ENCODE assay signal across 8 cellular contexts in the genomic region with DNA sequence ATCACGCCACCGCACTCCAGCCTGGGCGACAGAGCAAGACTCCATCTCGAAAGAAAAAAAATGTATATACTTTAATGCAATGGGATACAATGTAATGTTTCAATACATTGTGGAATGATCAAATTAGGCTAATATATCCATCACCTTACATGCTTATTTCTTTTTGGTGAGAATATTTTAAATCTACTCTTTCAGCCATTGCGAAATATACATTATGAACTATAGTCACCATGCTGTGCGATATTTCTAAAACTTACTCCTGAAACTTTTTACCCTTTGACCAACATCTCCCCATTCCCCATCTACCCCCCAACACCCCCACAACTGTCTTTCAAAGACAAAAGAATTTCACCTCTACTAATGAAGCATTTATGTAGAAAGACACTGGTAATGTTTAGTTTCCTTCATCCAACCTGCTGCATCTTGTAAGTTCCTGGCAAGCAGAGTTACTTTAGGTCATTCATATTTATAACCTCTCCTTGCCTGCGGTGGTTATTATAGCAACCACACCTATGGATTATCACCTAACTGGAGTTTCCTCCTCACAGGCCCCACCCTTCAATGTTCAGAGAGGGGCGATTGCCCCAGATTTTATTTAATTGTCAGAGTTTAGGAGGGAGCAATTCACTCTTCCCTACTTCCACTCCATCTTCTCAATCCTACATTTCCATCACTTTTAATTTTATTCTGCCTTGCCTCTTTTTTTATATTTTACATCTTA. TPM values are rescaled to one million over a fixed set of nuclear protein-coding genes. Genes with fewer than 3 reads are reported as not detected.
DNase-seq lines count a peak whose midpoint lies in the region; ATAC-seq, FAIRE-seq and TF ChIP-seq lines count a peak whose summit lies in the region.

No MANE protein-coding gene starts in this region.

- intact Hi-C loops in kidney (cut with DNase I): no loop called here

- H3K4me3 ChIP-seq in kidney (ENCODE audit: low read length in 2 of 2) (peak overlapping the region; percentile 14 to 96), thymus (ENCODE audit: low read length) (peak overlapping the region; percentile 94)

- TF ChIP-seq CTCF in kidney (IDR thresholded peaks at IDR 0.05; ENCODE audit: borderline replicate concordance, extremely low read depth, insufficient read depth): no peak
- no peak for TF ChIP-seq CTCF in GM13977 (IDR thresholded peaks at IDR 0.05; ENCODE audit: extremely low read depth, insufficient read depth, missing control alignments)

- H3K4me3 Mint-ChIP-seq in activated CD8-positive, alpha-beta memory T cell treated with anti-CD3 and anti-CD28 coated beads, Interleukin-2, amount 10 ng/mL, durations not matched to agents 7 days and 5 days: peak overlapping the region; percentile 92
- peak overlapping the region; percentile 88 for H3K4me3 Mint-ChIP-seq in activated CD8-positive, alpha-beta T cell treated with anti-CD3 and anti-CD28 coated beads, Interleukin-2, amount 10 ng/mL, durations not matched to agents 7 days and 5 days

- FAIRE-seq in kidney (lab: Jason Lieb, UNC): no peak

- H3K36me3 Mint-ChIP-seq in activated CD8-positive, alpha-beta memory T cell treated with anti-CD3 and anti-CD28 coated beads, Interleukin-2, amount 10 ng/mL, durations not matched to agents 7 days and 5 days: peaks cover 6% of the 10 kb centered on the region
- H3K36me3 Mint-ChIP-seq in activated CD8-positive, alpha-beta T cell treated with anti-CD3 and anti-CD28 coated beads, Interleukin-2, amount 10 ng/mL, durations not matched to agents 7 days and 5 days (ENCODE audit: low read depth): peaks cover 4% of the 10 kb centered on the region

- peaks cover 4% of the 10 kb centered on the region for H3K27me3 Mint-ChIP-seq in activated CD8-positive, alpha-beta memory T cell treated with anti-CD3 and anti-CD28 coated beads, Interleukin-2, amount 10 ng/mL, durations not matched to agents 7 days and 5 days
- peaks cover 7% of the 10 kb centered on the region for H3K27me3 Mint-ChIP-seq in activated CD8-positive, alpha-beta T cell treated with anti-CD3 and anti-CD28 coated beads, Interleukin-2, amount 10 ng/mL, durations not matched to agents 7 days and 5 days (ENCODE audit: low read depth)

- DNase-seq in activated CD8-positive, alpha-beta memory T cell treated with anti-CD3 and anti-CD28 coated beads, Interleukin-2, amount 10 ng/mL, durations not matched to agents 7 days and 5 days: no peak
- no peak for DNase-seq in activated CD8-positive, alpha-beta memory T cell treated with anti-CD3 and anti-CD28 coated beads for 24 hours
- peak; percentile 24 for DNase-seq in activated CD8-positive, alpha-beta T cell treated with anti-CD3 and anti-CD28 coated beads, Interleukin-2, amount 10 ng/mL, durations not matched to agents 7 days and 5 days
- no peak for DNase-seq in kidney
- no peak for DNase-seq in nucleus accumbens (lab: John Stamatoyannopoulos, UW)
- no peak for DNase-seq in GM13977 (ENCODE audit: low spot score)
- DNase-seq in activated CD4-positive, CD25-positive, alpha-beta regulatory T cell (lab: John Stamatoyannopoulos, UW): no peak

- H3K9ac ChIP-seq in kidney (ENCODE audit: low read length in 2 of 2): no peak overlapping the region

- H3K4me1 ChIP-seq in kidney (ENCODE audit: control insufficient read depth in 1 of 2, insufficient read depth in 1 of 2, low read depth in 1 of 2, low read length in 2 of 2) (peaks cover 6 to 8% of the 10 kb centered on the region in 2 donors), thymus (ENCODE audit: control insufficient read depth, insufficient read depth, low read length) (peaks cover 10% of the 10 kb centered on the region)

- H3K27ac Mint-ChIP-seq in activated CD8-positive, alpha-beta memory T cell treated with anti-CD3 and anti-CD28 coated beads, Interleukin-2, amount 10 ng/mL, durations not matched to agents 7 days and 5 days: peak overlapping the region; percentile 97
- H3K27ac Mint-ChIP-seq in activated CD8-positive, alpha-beta T cell treated with anti-CD3 and anti-CD28 coated beads, Interleukin-2, amount 10 ng/mL, durations not matched to agents 7 days and 5 days: peak overlapping the region; percentile 98

- H3K9me3 Mint-ChIP-seq in activated CD8-positive, alpha-beta memory T cell treated with anti-CD3 and anti-CD28 coated beads, Interleukin-2, amount 10 ng/mL, durations not matched to agents 7 days and 5 days (ENCODE audit: low read depth): no peaks in the 10 kb centered on the region
- no peaks in the 10 kb centered on the region for H3K9me3 Mint-ChIP-seq in activated CD8-positive, alpha-beta T cell treated with anti-CD3 and anti-CD28 coated beads, Interleukin-2, amount 10 ng/mL, durations not matched to agents 7 days and 5 days (ENCODE audit: insufficient read depth)

- H3K9me3 ChIP-seq in kidney (ENCODE audit: control insufficient read depth in 1 of 2, low read length in 2 of 2): no peaks in the 10 kb centered on the region
- H3K9me3 ChIP-seq in thymus (ENCODE audit: control insufficient read depth): no peaks in the 10 kb centered on the region

- CTCF ChIA-PET in activated CD8-positive, alpha-beta memory T cell treated with anti-CD3 and anti-CD28 coated beads, Interleukin-2, amount 10 ng/mL, durations not matched to agents 7 days and 5 days (lab: Charles Lee): interaction anchor here (1.1 to 1.6 kb wide), 5 partner anchors 11 to 317 kb away, joined by 3 to 11 read pairs (median 4); a partner anchor contains a TSS
- CTCF ChIA-PET in activated CD8-positive, alpha-beta T cell treated with anti-CD3 and anti-CD28 coated beads, Interleukin-2, amount 10 ng/mL, durations not matched to agents 7 days and 5 days (lab: Charles Lee): interaction anchor here (1.2 to 1.8 kb wide), 3 partner anchors 7 to 57 kb away, joined by 3 to 9 read pairs (median 4); a partner anchor contains a TSS

- no peak for ATAC-seq in activated CD8-positive, alpha-beta memory T cell treated with anti-CD3 and anti-CD28 coated beads, Interleukin-2, amount 10 ng/mL, durations not matched to agents 7 days and 5 days
- no peak for ATAC-seq in activated CD8-positive, alpha-beta T cell treated with anti-CD3 and anti-CD28 coated beads, Interleukin-2, amount 10 ng/mL, durations not matched to agents 7 days and 5 days

- in situ Hi-C loops in GM13977 (cut with MboI; ENCODE audit: low pct_unique_long_range_greater_than_20kb, low sequenced_read_pairs, unreplicated experiment): no loop called here

- peaks cover 16% of the 10 kb centered on the region for H3K4me1 Mint-ChIP-seq in activated CD8-positive, alpha-beta memory T cell treated with anti-CD3 and anti-CD28 coated beads, Interleukin-2, amount 10 ng/mL, durations not matched to agents 7 days and 5 days
- peaks cover 16% of the 10 kb centered on the region for H3K4me1 Mint-ChIP-seq in activated CD8-positive, alpha-beta T cell treated with anti-CD3 and anti-CD28 coated beads, Interleukin-2, amount 10 ng/mL, durations not matched to agents 7 days and 5 days (ENCODE audit: low read depth)

- H3K27ac ChIP-seq in kidney (ENCODE audit: low read depth in 2 of 2, low read length in 2 of 2): no peak overlapping the region
- H3K27ac ChIP-seq in thymus (ENCODE audit: low read depth): peak overlapping the region; percentile 52

- H3K36me3 ChIP-seq in kidney (ENCODE audit: control insufficient read depth in 1 of 2, insufficient read depth in 2 of 2, low read length in 2 of 2): no peaks in the 10 kb centered on the region
- H3K36me3 ChIP-seq in thymus (ENCODE audit: control insufficient read depth, insufficient read depth): no peaks in the 10 kb centered on the region

- WGBS in thymus: 84% methylated on average over 8 of the region's 8 CpGs

- H3K27me3 ChIP-seq in thymus (ENCODE audit: control insufficient read depth, insufficient read depth): no peaks in the 10 kb centered on the region

- POLR2A ChIA-PET in activated CD8-positive, alpha-beta T cell treated with anti-CD3 and anti-CD28 coated beads, Interleukin-2, amount 10 ng/mL, durations not matched to agents 7 days and 5 days (lab: Charles Lee): interaction anchor here (1.0 to 1.9 kb wide), 15 partner anchors 10 to 318 kb away, joined by 3 to 38 read pairs (median 5); a partner anchor contains a TSS

RNA-seq across cellular contexts. Expression of a gene that starts 1.2 kb away (rescaled TPM):
- total RNA-seq in activated CD8-positive, alpha-beta memory T cell treated with anti-CD3 and anti-CD28 coated beads, Interleukin-2, amount 10 ng/mL, durations not matched to agents 7 days and 5 days: 10 to 100 TPM; 77.2 to 86.9 TPM
- 10 to 100 TPM; 91.2 to 92.5 TPM for total RNA-seq in activated CD8-positive, alpha-beta T cell treated with anti-CD3 and anti-CD28 coated beads, Interleukin-2, amount 10 ng/mL, durations not matched to agents 7 days and 5 days
- 32.8 TPM for total RNA-seq in kidney
- polyA plus RNA-seq in kidney (ENCODE audit: insufficient read depth, low read depth, low replicate concordance): 20.5 TPM
- polyA plus RNA-seq in thymus: 35.6 TPM

RNA-seq across cellular contexts. Expression of a gene that starts 57.9 kb away (rescaled TPM):
- not detected for total RNA-seq in activated CD8-positive, alpha-beta memory T cell treated with anti-CD3 and anti-CD28 coated beads, Interleukin-2, amount 10 ng/mL, durations not matched to agents 7 days and 5 days
- total RNA-seq in activated CD8-positive, alpha-beta T cell treated with anti-CD3 and anti-CD28 coated beads, Interleukin-2, amount 10 ng/mL, durations not matched to agents 7 days and 5 days: not detected
- 2.9 TPM for total RNA-seq in kidney
- 6.9 TPM for polyA plus RNA-seq in kidney (ENCODE audit: insufficient read depth, low read depth, low replicate concordance)
- 1.5 TPM for polyA plus RNA-seq in thymus
